ENCODE assay signal across 14 cellular contexts in the genomic region with DNA sequence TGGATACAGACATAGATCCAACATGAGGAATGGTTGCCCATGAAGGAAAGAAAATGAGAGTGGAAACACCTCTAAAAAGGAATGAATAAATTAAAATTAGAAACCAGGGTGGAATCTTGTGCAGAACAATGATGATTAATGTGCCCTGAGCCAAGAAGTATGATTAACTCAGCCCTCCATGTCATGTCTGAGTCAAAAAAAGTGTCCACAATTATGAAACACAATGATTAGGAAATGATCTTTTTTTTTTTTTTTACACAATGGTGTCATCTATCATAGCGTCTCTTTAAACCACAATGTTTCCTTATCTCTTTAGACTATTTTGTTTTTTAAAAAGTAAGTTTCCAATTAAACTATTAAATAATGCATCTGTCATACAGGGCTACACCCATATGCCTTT.
A peak's percentile ranks its signal among the peaks of the same experiment; 100 is the strongest.
DNase-seq lines count a peak whose midpoint lies in the region; ATAC-seq and TF ChIP-seq lines count a peak whose summit lies in the region.
"Had no signal": no experiment of that assay in that cellular context is flagged by ENCODE, and none has a peak within 500 bp of the region (broad histone marks: within the 10 kb centered on the region; RNA-seq: fewer than 3 reads in every experiment).

No MANE protein-coding gene starts in this region.

- H3K27ac ChIP-seq in CD8-positive, alpha-beta memory T cell (ENCODE audit: low read depth, low read length) = no peak overlapping the region
- peak overlapping the region; percentile 22; the same call in 1 of the 2 replicates for H3K27ac ChIP-seq in HUES6 (ENCODE audit: low read depth, low read length)
- H3K27ac ChIP-seq: cardiac muscle cell had no signal

- H3K9ac ChIP-seq in HUES6 (ENCODE audit: low read length) (no peak overlapping the region), adipocyte (ENCODE audit: low read length) (no peak overlapping the region)

- H3K27me3 Mint-ChIP-seq in CD8-positive, alpha-beta memory T cell = no peaks in the 10 kb centered on the region

- H3K9me3 ChIP-seq in CD8-positive, alpha-beta memory T cell (ENCODE audit: low read length) = no peaks in the 10 kb centered on the region
- H3K9me3 ChIP-seq in HUES6 (ENCODE audit: control insufficient read depth, insufficient read depth, low read depth, low read length) = no peaks in the 10 kb centered on the region
- H3K9me3 ChIP-seq in adipocyte (ENCODE audit: control insufficient read depth, low read length) = no peaks in the 10 kb centered on the region

- POLR2A ChIA-PET in CD8-positive, alpha-beta memory T cell (lab: Charles Lee) = no interaction called here

- no peak for ATAC-seq in GM19023 (IDR thresholded peaks at IDR 0.05; ENCODE audit: unreplicated experiment)
- ATAC-seq: GM12878 had no signal

- H3K4me1 ChIP-seq in CD8-positive, alpha-beta memory T cell (ENCODE audit: insufficient read depth, low read length) = peaks cover 13% of the 10 kb centered on the region
- H3K4me1 ChIP-seq in HUES6 (ENCODE audit: control insufficient read depth, insufficient read depth, low read length) (peaks cover 26% of the 10 kb centered on the region), adipocyte (ENCODE audit: control insufficient read depth, insufficient read depth, low read length) (peaks cover 38% of the 10 kb centered on the region)

- DNase-seq in CD8-positive, alpha-beta memory T cell = no peak
- DNase-seq in adipocyte (ENCODE audit: low read depth) (peak; percentile 53), myocyte (ENCODE audit: low read depth) (peak; percentile 3), NCI-H2196 treated with DMSO at 0.1 percent for 48 hours (lab: John Stamatoyannopoulos, UW; ENCODE audit: unreplicated experiment) (no peak), GM10266 (ENCODE audit: extremely low spot score) (no peak), NCI-H526 treated with DMSO at 0.1 percent for 48 hours (lab: John Stamatoyannopoulos, UW) (no peak)
- DNase-seq: foreskin melanocyte, NCI-H1048, posterior cingulate gyrus had no signal

- peaks cover 0 to 1% (median 0%) of the 10 kb centered on the region in 3 donors for H3K36me3 Mint-ChIP-seq in CD8-positive, alpha-beta memory T cell

- no peaks in the 10 kb centered on the region for H3K27me3 ChIP-seq in CD8-positive, alpha-beta memory T cell (ENCODE audit: insufficient read depth, low read length, poor library complexity, severe bottlenecking)
- H3K27me3 ChIP-seq in HUES6 (ENCODE audit: control insufficient read depth, insufficient read depth, low read length) (no peaks in the 10 kb centered on the region), adipocyte (replicated peaks; ENCODE audit: control insufficient read depth, insufficient read depth, low read length) (no peaks in the 10 kb centered on the region)
- H3K27me3 ChIP-seq: cardiac muscle cell had no signal

- H3K27ac Mint-ChIP-seq in CD8-positive, alpha-beta memory T cell = peak overlapping the region in 4 of 8 donors; percentile 29 to 40 (median 34)

- no peaks in the 10 kb centered on the region for H3K36me3 ChIP-seq in CD8-positive, alpha-beta memory T cell (ENCODE audit: insufficient read depth, low read length)
- H3K36me3 ChIP-seq in HUES6 (ENCODE audit: control insufficient read depth, insufficient read depth, low read length) (no peaks in the 10 kb centered on the region), adipocyte (ENCODE audit: control insufficient read depth, insufficient read depth, low read length, severe bottlenecking) (no peaks in the 10 kb centered on the region)
- H3K36me3 ChIP-seq: cardiac muscle cell had no signal

- peak overlapping the region in 5 of 7 donors; percentile 38 to 71 (median 43) for H3K4me3 Mint-ChIP-seq in CD8-positive, alpha-beta memory T cell

- H3K9me3 Mint-ChIP-seq in CD8-positive, alpha-beta memory T cell = no peaks in the 10 kb centered on the region

- peaks cover 31 to 35% (median 34%) of the 10 kb centered on the region in 3 donors for H3K4me1 Mint-ChIP-seq in CD8-positive, alpha-beta memory T cell

- H3K4me3 ChIP-seq in CD8-positive, alpha-beta memory T cell (ENCODE audit: low read length) = no peak overlapping the region
- H3K4me3 ChIP-seq in HUES6 (ENCODE audit: low read depth, low read length) = no peak overlapping the region
- H3K4me3 ChIP-seq in adipocyte (ENCODE audit: low read length) = no peak overlapping the region
- H3K4me3 ChIP-seq: cardiac muscle cell, GM12878, lung had no signal

- CTCF ChIA-PET in CD8-positive, alpha-beta memory T cell (lab: Charles Lee) = no interaction called here

- no peak for TF ChIP-seq CTCF in GM10266 (IDR thresholded peaks at IDR 0.05; ENCODE audit: control insufficient read depth, insufficient read depth, low read depth, missing control alignments)

Comparison
In these comparisons a context has a peak if more than half of its experiments do, and no peak if none do; other contexts are left out.
1. DNase-seq: peak in adipocyte (single experiment) and myocyte (single experiment); none in CD8-positive, alpha-beta memory T cell (0 of 5), NCI-H2196 treated with DMSO at 0.1 percent for 48 hours (single experiment), GM10266 (single experiment) and NCI-H526 treated with DMSO at 0.1 percent for 48 hours (single experiment).